In genomic region chr14:99230271-99231141, GRCh38 we compare ENCODE assay signal across 2 cellular contexts.
TF ChIP-seq lines count a peak whose summit lies in the region.

No MANE protein-coding gene starts in this region.

TF ChIP-seq in WTC11, 78 proteins besides CTCF, POLR2A, EP300 and RAD21 (continues in another document):
- TF ChIP-seq, protein P1, sequence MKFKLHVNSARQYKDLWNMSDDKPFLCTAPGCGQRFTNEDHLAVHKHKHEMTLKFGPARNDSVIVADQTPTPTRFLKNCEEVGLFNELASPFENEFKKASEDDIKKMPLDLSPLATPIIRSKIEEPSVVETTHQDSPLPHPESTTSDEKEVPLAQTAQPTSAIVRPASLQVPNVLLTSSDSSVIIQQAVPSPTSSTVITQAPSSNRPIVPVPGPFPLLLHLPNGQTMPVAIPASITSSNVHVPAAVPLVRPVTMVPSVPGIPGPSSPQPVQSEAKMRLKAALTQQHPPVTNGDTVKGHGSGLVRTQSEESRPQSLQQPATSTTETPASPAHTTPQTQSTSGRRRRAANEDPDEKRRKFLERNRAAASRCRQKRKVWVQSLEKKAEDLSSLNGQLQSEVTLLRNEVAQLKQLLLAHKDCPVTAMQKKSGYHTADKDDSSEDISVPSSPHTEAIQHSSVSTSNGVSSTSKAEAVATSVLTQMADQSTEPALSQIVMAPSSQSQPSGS (CRISPR knock-in tag; IDR thresholded peaks at IDR 0.05; ENCODE audit: borderline replicate concordance, low read depth), result no peak
- no peak for TF ChIP-seq ERG (CRISPR knock-in tag; IDR thresholded peaks at IDR 0.05)
- no peak for TF ChIP-seq ZNF317 (CRISPR knock-in tag; IDR thresholded peaks at IDR 0.05; ENCODE audit: borderline replicate concordance, low read depth)
- TF ChIP-seq FOXP1 (CRISPR knock-in tag; IDR thresholded peaks at IDR 0.05; ENCODE audit: borderline replicate concordance), result no peak
- no peak for TF ChIP-seq ZBTB21 (CRISPR knock-in tag; IDR thresholded peaks at IDR 0.05; ENCODE audit: borderline replicate concordance)
- no peak for TF ChIP-seq NR2C2 (CRISPR knock-in tag; IDR thresholded peaks at IDR 0.05)
- no peak for TF ChIP-seq CDX4 (CRISPR knock-in tag; IDR thresholded peaks at IDR 0.05; ENCODE audit: borderline replicate concordance)
- no peak for TF ChIP-seq TEAD1 (CRISPR knock-in tag; IDR thresholded peaks at IDR 0.05)
- no peak for TF ChIP-seq MAX (CRISPR knock-in tag; IDR thresholded peaks at IDR 0.05)
- no peak for TF ChIP-seq CREB1 (CRISPR knock-in tag; IDR thresholded peaks at IDR 0.05)
- no peak for TF ChIP-seq KAT7 (CRISPR knock-in tag; IDR thresholded peaks at IDR 0.05; ENCODE audit: borderline replicate concordance)
- no peak for TF ChIP-seq MXD4 (CRISPR knock-in tag; IDR thresholded peaks at IDR 0.05; ENCODE audit: borderline replicate concordance)
- TF ChIP-seq FOXP4 (CRISPR knock-in tag; IDR thresholded peaks at IDR 0.05), result no peak
- peak; percentile 57; the same call in 1 of the 2 replicates for TF ChIP-seq GTF2I (CRISPR knock-in tag; conservative IDR thresholded peaks at IDR 0.05)
- TF ChIP-seq NFATC4 (CRISPR knock-in tag; IDR thresholded peaks at IDR 0.05), result no peak
- no peak for TF ChIP-seq IRF2 (CRISPR knock-in tag; IDR thresholded peaks at IDR 0.05; ENCODE audit: borderline replicate concordance, low read depth)
- 0 out of 2 replicates have a peak, but pooled peaks have one; percentile 38 for TF ChIP-seq ZNF281 (CRISPR knock-in tag; IDR thresholded peaks at IDR 0.05)
- TF ChIP-seq ESRRA (CRISPR knock-in tag; IDR thresholded peaks at IDR 0.05; ENCODE audit: borderline replicate concordance), result no peak
- peak; percentile 92 for TF ChIP-seq NFE2L1 (CRISPR knock-in tag; IDR thresholded peaks at IDR 0.05)
- TF ChIP-seq, protein P2, sequence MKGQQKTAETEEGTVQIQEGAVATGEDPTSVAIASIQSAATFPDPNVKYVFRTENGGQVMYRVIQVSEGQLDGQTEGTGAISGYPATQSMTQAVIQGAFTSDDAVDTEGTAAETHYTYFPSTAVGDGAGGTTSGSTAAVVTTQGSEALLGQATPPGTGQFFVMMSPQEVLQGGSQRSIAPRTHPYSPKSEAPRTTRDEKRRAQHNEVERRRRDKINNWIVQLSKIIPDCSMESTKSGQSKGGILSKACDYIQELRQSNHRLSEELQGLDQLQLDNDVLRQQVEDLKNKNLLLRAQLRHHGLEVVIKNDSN (CRISPR knock-in tag; IDR thresholded peaks at IDR 0.05), result no peak
- TF ChIP-seq RELA (CRISPR knock-in tag; IDR thresholded peaks at IDR 0.05; ENCODE audit: borderline replicate concordance), result no peak

TF ChIP-seq in GM12878, 131 proteins besides CTCF, POLR2A, EP300 and RAD21 (continued from another document):
- TF ChIP-seq ZBTB40 (IDR thresholded peaks at IDR 0.05; ENCODE audit: borderline replicate concordance), result no peak
- TF ChIP-seq MYC (IDR thresholded peaks at IDR 0.05; ENCODE audit: insufficient read depth, insufficient read length, insufficient replicate concordance, low read length, severe bottlenecking), result no peak
- no peak for TF ChIP-seq ZNF622 (IDR thresholded peaks at IDR 0.05)
- no peak for TF ChIP-seq HDAC2 (IDR thresholded peaks at IDR 0.05)
- TF ChIP-seq NFYA (IDR thresholded peaks at IDR 0.05; ENCODE audit: borderline replicate concordance, low read depth, low read length), result no peak
- TF ChIP-seq, protein P3, sequence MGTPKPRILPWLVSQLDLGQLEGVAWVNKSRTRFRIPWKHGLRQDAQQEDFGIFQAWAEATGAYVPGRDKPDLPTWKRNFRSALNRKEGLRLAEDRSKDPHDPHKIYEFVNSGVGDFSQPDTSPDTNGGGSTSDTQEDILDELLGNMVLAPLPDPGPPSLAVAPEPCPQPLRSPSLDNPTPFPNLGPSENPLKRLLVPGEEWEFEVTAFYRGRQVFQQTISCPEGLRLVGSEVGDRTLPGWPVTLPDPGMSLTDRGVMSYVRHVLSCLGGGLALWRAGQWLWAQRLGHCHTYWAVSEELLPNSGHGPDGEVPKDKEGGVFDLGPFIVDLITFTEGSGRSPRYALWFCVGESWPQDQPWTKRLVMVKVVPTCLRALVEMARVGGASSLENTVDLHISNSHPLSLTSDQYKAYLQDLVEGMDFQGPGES (IDR thresholded peaks at IDR 0.05), result no peak
- TF ChIP-seq SUZ12 (IDR thresholded peaks at IDR 0.05; ENCODE audit: unreplicated experiment), result no peak
- TF ChIP-seq ATF7 (IDR thresholded peaks at IDR 0.05; ENCODE audit: low read depth), result no peak
- TF ChIP-seq, protein P4, sequence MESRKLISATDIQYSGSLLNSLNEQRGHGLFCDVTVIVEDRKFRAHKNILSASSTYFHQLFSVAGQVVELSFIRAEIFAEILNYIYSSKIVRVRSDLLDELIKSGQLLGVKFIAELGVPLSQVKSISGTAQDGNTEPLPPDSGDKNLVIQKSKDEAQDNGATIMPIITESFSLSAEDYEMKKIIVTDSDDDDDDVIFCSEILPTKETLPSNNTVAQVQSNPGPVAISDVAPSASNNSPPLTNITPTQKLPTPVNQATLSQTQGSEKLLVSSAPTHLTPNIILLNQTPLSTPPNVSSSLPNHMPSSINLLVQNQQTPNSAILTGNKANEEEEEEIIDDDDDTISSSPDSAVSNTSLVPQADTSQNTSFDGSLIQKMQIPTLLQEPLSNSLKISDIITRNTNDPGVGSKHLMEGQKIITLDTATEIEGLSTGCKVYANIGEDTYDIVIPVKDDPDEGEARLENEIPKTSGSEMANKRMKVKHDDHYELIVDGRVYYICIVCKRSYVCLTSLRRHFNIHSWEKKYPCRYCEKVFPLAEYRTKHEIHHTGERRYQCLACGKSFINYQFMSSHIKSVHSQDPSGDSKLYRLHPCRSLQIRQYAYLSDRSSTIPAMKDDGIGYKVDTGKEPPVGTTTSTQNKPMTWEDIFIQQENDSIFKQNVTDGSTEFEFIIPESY (IDR thresholded peaks at IDR 0.05), result no peak
- TF ChIP-seq, protein P2 (IDR thresholded peaks at IDR 0.05; ENCODE audit: borderline replicate concordance, extremely low read length, insufficient read depth, low read depth, low read length), result no peak
- no peak for TF ChIP-seq RFX5 (IDR thresholded peaks at IDR 0.05; ENCODE audit: low read depth, low read length)
- TF ChIP-seq HCFC1 (IDR thresholded peaks at IDR 0.05; ENCODE audit: low read length), result no peak
